In genomic region chr4:151322565-151322964, GRCh38 we compare ENCODE assay signal across 14 cellular contexts. TPM values are rescaled to one million over a fixed set of nuclear protein-coding genes. Genes with fewer than 3 reads are reported as not detected.
DNase-seq lines count a peak whose midpoint lies in the region; ATAC-seq and TF ChIP-seq lines count a peak whose summit lies in the region.
"Had no signal": no experiment of that assay in that cellular context is flagged by ENCODE, and none has a peak within 500 bp of the region (broad histone marks: within the 10 kb centered on the region; RNA-seq: fewer than 3 reads in every experiment).

No MANE protein-coding gene starts in this region.

- H3K36me3 ChIP-seq in HUES48 (ENCODE audit: control insufficient read depth, insufficient read depth, low read length) (no peaks in the 10 kb centered on the region), iPS-18a (ENCODE audit: control insufficient read depth, low read depth, low read length) (no peaks in the 10 kb centered on the region), stomach (no peaks in the 10 kb centered on the region), H7 (replicated peaks; ENCODE audit: control insufficient read depth, insufficient read depth, low read length) (no peaks in the 10 kb centered on the region), body of pancreas (replicated peaks in 1 of 2; ENCODE audit: insufficient read depth in 1 of 2, low read depth in 2 of 2) (no peaks in the 10 kb centered on the region)

- peaks cover 37% of the 10 kb centered on the region for H3K4me1 Mint-ChIP-seq in brain

- H3K4me1 ChIP-seq in HUES48 (ENCODE audit: control insufficient read depth, insufficient read depth, low read length) (peaks cover 21% of the 10 kb centered on the region), iPS-18a (ENCODE audit: control insufficient read depth, low read depth, low read length) (peaks cover 16% of the 10 kb centered on the region), stomach (peaks cover 15 to 57% (median 35%) of the 10 kb centered on the region in 4 donors), body of pancreas (peaks cover 20% of the 10 kb centered on the region)

- peaks cover 54% of the 10 kb centered on the region for H3K27me3 Mint-ChIP-seq in brain

- peaks cover 0 to 8% (median 6%) of the 10 kb centered on the region in 5 experiments for H3K9me3 Mint-ChIP-seq in brain
- H3K9me3 Mint-ChIP-seq: activated naive CD4-positive, alpha-beta T cell treated with anti-CD3 and anti-CD28 coated beads, Interleukin-2, amount 10 ng/mL, durations not matched to agents 7 days and 5 days; stimulated activated naive CD8-positive, alpha-beta T cell treated with anti-CD3 and anti-CD28 coated beads, Interleukin-15, amount 100 ng/mL, for 72 hours had no signal

- TF ChIP-seq POLR2A in stomach (IDR thresholded peaks at IDR 0.05) (no peak), body of pancreas (IDR thresholded peaks at IDR 0.05) (no peak)

- DNase-seq in stomach (no peak), NCI-H187 treated with DMSO at 0.1 percent for 48 hours (lab: John Stamatoyannopoulos, UW) (no peak), H7 (no peak), body of pancreas (no peak), iPS-NIHi11 (ENCODE audit: low spot score) (no peak)
- DNase-seq: activated naive CD4-positive, alpha-beta T cell treated with anti-CD3 and anti-CD28 coated beads, Interleukin-2, amount 10 ng/mL, durations not matched to agents 7 days and 5 days; stimulated activated naive CD8-positive, alpha-beta T cell treated with anti-CD3 and anti-CD28 coated beads, Interleukin-15, amount 100 ng/mL, for 72 hours had no signal

- H3K27ac Mint-ChIP-seq in brain: peak overlapping the region in 2 of 5 experiments; percentile 11 to 92
- H3K27ac Mint-ChIP-seq: activated naive CD4-positive, alpha-beta T cell treated with anti-CD3 and anti-CD28 coated beads, Interleukin-2, amount 10 ng/mL, durations not matched to agents 7 days and 5 days had no signal

- H3K9me3 ChIP-seq in HUES48 (ENCODE audit: control insufficient read depth, insufficient read depth, low read length): no peaks in the 10 kb centered on the region
- no peaks in the 10 kb centered on the region for H3K9me3 ChIP-seq in iPS-18a (ENCODE audit: control insufficient read depth, low read depth, low read length)
- H3K9me3 ChIP-seq in stomach: no peaks in the 10 kb centered on the region
- no peaks in the 10 kb centered on the region for H3K9me3 ChIP-seq in body of pancreas

- H3K9ac ChIP-seq in HUES48 (ENCODE audit: low read depth, low read length) (no peak overlapping the region), iPS-18a (ENCODE audit: low read length) (no peak overlapping the region)

- H3K27me3 ChIP-seq in HUES48 (ENCODE audit: control insufficient read depth, insufficient read depth, low read length) (no peaks in the 10 kb centered on the region; the same call in 1 of the 2 replicates), iPS-18a (ENCODE audit: control insufficient read depth, insufficient read depth, low read length) (no peaks in the 10 kb centered on the region), stomach (peaks cover 0 to 14% (median 0%) of the 10 kb centered on the region in 3 donors), H7 (ENCODE audit: control insufficient read depth, insufficient read depth, low read length) (no peaks in the 10 kb centered on the region), body of pancreas (no peaks in the 10 kb centered on the region)

- intact Hi-C loops in stomach (cut with DNase I; ENCODE audit: low total_unique reads): no loop called here
- intact Hi-C loops in body of pancreas (cut with DNase I): no loop called here

- no peak for ATAC-seq in body of pancreas
- ATAC-seq: stimulated activated naive CD8-positive, alpha-beta T cell treated with anti-CD3 and anti-CD28 coated beads, Interleukin-15, amount 100 ng/mL, for 72 hours had no signal

- no peak for TF ChIP-seq EP300 in stomach (IDR thresholded peaks at IDR 0.05)

- H3K4me3 Mint-ChIP-seq in brain: peak overlapping the region in 3 of 5 experiments; percentile 62 to 89 (median 83)
- H3K4me3 Mint-ChIP-seq: activated naive CD4-positive, alpha-beta T cell treated with anti-CD3 and anti-CD28 coated beads, Interleukin-2, amount 10 ng/mL, durations not matched to agents 7 days and 5 days; stimulated activated naive CD8-positive, alpha-beta T cell treated with anti-CD3 and anti-CD28 coated beads, Interleukin-15, amount 100 ng/mL, for 72 hours had no signal

- no peaks in the 10 kb centered on the region for H3K36me3 Mint-ChIP-seq in brain

- H3K27ac ChIP-seq in HUES48 (ENCODE audit: low read depth, low read length) (no peak overlapping the region), iPS-18a (ENCODE audit: low read length) (no peak overlapping the region), stomach (peak overlapping the region in 4 of 5 donors; percentile 41 to 97 (median 94)), body of pancreas (no peak overlapping the region)

- TF ChIP-seq CTCF in brain (conservative IDR thresholded peaks at IDR 0.05): no peak
- TF ChIP-seq CTCF in stomach (IDR thresholded peaks at IDR 0.05): no peak
- TF ChIP-seq CTCF in body of pancreas (IDR thresholded peaks at IDR 0.05): no peak

- H3K4me3 ChIP-seq in HUES48 (ENCODE audit: low read depth, low read length) (0 out of 2 replicates have a peak overlapping the region, but pooled peaks have one; percentile 97), iPS-18a (ENCODE audit: low read length) (peak overlapping the region; percentile 73), stomach (no peak overlapping the region), H7 (ENCODE audit: insufficient read depth, low read depth, low read length) (no peak overlapping the region), body of pancreas (no peak overlapping the region)
- H3K4me3 ChIP-seq: lung had no signal

RNA-seq across cellular contexts. Expression of gene SH3D19, which starts 2.8 kb away (rescaled TPM):
- polyA plus RNA-seq in brain (ENCODE audit: insufficient read depth, low read depth, low replicate concordance) (2.6 TPM), stomach (10 to 100 TPM; 11.0 to 40.6 (median 29.0) TPM)
- total RNA-seq in stomach (100 to 1,000 TPM in 2 of 5 donors, 10 to 100 TPM in 3; 54.3 to 129 (median 93.7) TPM), body of pancreas (10 to 100 TPM; 38.1 to 42.8 TPM)
- total RNA-seq in H7 (2014; rRNA removed; shearing (Covaris generic)): 24.8 and 26.8 TPM in 2 replicates
- total RNA-seq: activated CD8-positive, alpha-beta memory T cell treated with anti-CD3 and anti-CD28 coated beads for 36 hours had no signal

RNA-seq across cellular contexts. Expression of gene PRSS48, which starts 45.6 kb away (rescaled TPM):
- not detected for polyA plus RNA-seq in brain (ENCODE audit: insufficient read depth, low read depth, low replicate concordance)
- total RNA-seq in stomach: not detected
- not detected for polyA plus RNA-seq in stomach
- total RNA-seq in H7 (2014; rRNA removed; shearing (Covaris generic)): not detected in 2 replicates
- not detected for total RNA-seq in body of pancreas
- total RNA-seq: activated CD8-positive, alpha-beta memory T cell treated with anti-CD3 and anti-CD28 coated beads for 36 hours; glomerular endothelial cell; lung; pulmonary artery endothelial cell had no signal
- polyA plus RNA-seq: lung had no signal

Comparison
In these comparisons a context has a peak if more than half of its experiments do, and no peak if none do; other contexts are left out.
1. H3K27ac ChIP-seq: peak in stomach (4 of 5); none in HUES48 (single experiment), iPS-18a (single experiment) and body of pancreas (0 of 4).
2. H3K4me3 ChIP-seq: peak in HUES48 (single experiment) and iPS-18a (single experiment); none in stomach (0 of 4), H7 (single experiment) and body of pancreas (0 of 2).